8 cellular contexts compared by ENCODE assay signal in genomic region chr9:61862431-61862971, GRCh38.
A peak's percentile ranks its signal among the peaks of the same experiment; 100 is the strongest.
DNase-seq lines count a peak whose midpoint lies in the region; ATAC-seq and TF ChIP-seq lines count a peak whose summit lies in the region.
"Not testable (repeated sequence)": the region's sequence is repeated elsewhere in the genome, so short reads cannot be mapped to it uniquely, and the experiment has no call there.

No MANE protein-coding gene starts in this region.

- peak; percentile 87 for DNase-seq in activated CD4-positive, alpha-beta T cell treated with anti-CD3 and anti-CD28 coated beads, Interleukin-2, amount 10 ng/mL, durations not matched to agents 24 days and 14 days
- DNase-seq in activated T-cell treated with anti-CD3 and anti-CD28 coated beads, Interleukin-2, amount 50 U/mL, for 48 hours: peak; percentile 62 to 73
- peak in 1 of 2 donors; percentile 60 for DNase-seq in central memory CD8-positive, alpha-beta T cell (ENCODE audit: low spot score in 2 of 2)
- DNase-seq in right lobe of liver (peak; percentile 78 to 87 (median 85)), sciatic nerve (ENCODE audit: low spot score) (peak; percentile 89), tibial nerve (ENCODE audit: low spot score in 2 of 2) (peak; percentile 50 to 56)
- DNase-seq in stimulated activated CD8-positive, alpha-beta memory T cell treated with anti-CD3 and anti-CD28 coated beads, Interleukin-12 subunit alpha, Interleukin-12 subunit beta, amount 100 ng/mL, for 1 hour (ENCODE audit: low read depth): peak; percentile 56

- TF ChIP-seq CTCF in right lobe of liver (IDR thresholded peaks at IDR 0.05); tibial nerve (IDR thresholded peaks at IDR 0.05): not testable (repeated sequence)

- not testable (repeated sequence) for TF ChIP-seq EP300 in tibial nerve (IDR thresholded peaks at IDR 0.05)

- not testable (repeated sequence) for H3K4me1 ChIP-seq in right lobe of liver, tibial nerve

- intact Hi-C loops in activated CD4-positive, alpha-beta T cell treated with anti-CD3 and anti-CD28 coated beads, Interleukin-2, amount 10 ng/mL, durations not matched to agents 24 days and 14 days (cut with micrococcal nuclease); right lobe of liver (cut with DNase I); sciatic nerve (cut with DNase I): not testable (repeated sequence)

- H3K9me3 ChIP-seq in right lobe of liver, tibial nerve: not testable (repeated sequence)

- not testable (repeated sequence) for H3K27ac ChIP-seq in right lobe of liver, tibial nerve

- not testable (repeated sequence) for H3K27me3 ChIP-seq in right lobe of liver, tibial nerve

- H3K27me3 Mint-ChIP-seq in activated CD4-positive, alpha-beta T cell treated with anti-CD3 and anti-CD28 coated beads, Interleukin-2, amount 10 ng/mL, durations not matched to agents 24 days and 14 days; central memory CD8-positive, alpha-beta T cell: not testable (repeated sequence)

- H3K9me3 Mint-ChIP-seq in activated CD4-positive, alpha-beta T cell treated with anti-CD3 and anti-CD28 coated beads, Interleukin-2, amount 10 ng/mL, durations not matched to agents 24 days and 14 days; central memory CD8-positive, alpha-beta T cell: not testable (repeated sequence)

- TF ChIP-seq POLR2A in right lobe of liver (IDR thresholded peaks at IDR 0.05); tibial nerve (IDR thresholded peaks at IDR 0.05): not testable (repeated sequence)

- H3K4me3 Mint-ChIP-seq in activated CD4-positive, alpha-beta T cell treated with anti-CD3 and anti-CD28 coated beads, Interleukin-2, amount 10 ng/mL, durations not matched to agents 24 days and 14 days; central memory CD8-positive, alpha-beta T cell: not testable (repeated sequence)

- 29% methylated on average over 11 of the region's 29 CpGs for WGBS in right lobe of liver (ENCODE audit: insufficient coverage, low coverage, low lambda C conversion rate, missing lambda C conversion rate)
- 0 to 37% methylated on average over 6 to 9 of the region's 29 CpGs for WGBS in tibial nerve, 2 donors

- H3K4me1 Mint-ChIP-seq in activated CD4-positive, alpha-beta T cell treated with anti-CD3 and anti-CD28 coated beads, Interleukin-2, amount 10 ng/mL, durations not matched to agents 24 days and 14 days; central memory CD8-positive, alpha-beta T cell: not testable (repeated sequence)

- not testable (repeated sequence) for H3K27ac Mint-ChIP-seq in activated CD4-positive, alpha-beta T cell treated with anti-CD3 and anti-CD28 coated beads, Interleukin-2, amount 10 ng/mL, durations not matched to agents 24 days and 14 days; central memory CD8-positive, alpha-beta T cell (ENCODE audit: low read depth)

- H3K36me3 ChIP-seq in right lobe of liver, tibial nerve: not testable (repeated sequence)

- not testable (repeated sequence) for H3K36me3 Mint-ChIP-seq in activated CD4-positive, alpha-beta T cell treated with anti-CD3 and anti-CD28 coated beads, Interleukin-2, amount 10 ng/mL, durations not matched to agents 24 days and 14 days (ENCODE audit: low read depth); central memory CD8-positive, alpha-beta T cell (ENCODE audit: insufficient read depth)

- not testable (repeated sequence) for H3K4me3 ChIP-seq in right lobe of liver, tibial nerve

- ATAC-seq in HG02642 (IDR thresholded peaks at IDR 0.05; ENCODE audit: poor library complexity, unreplicated experiment) (peak; percentile 64), right lobe of liver (peak; percentile 60 to 69 (median 65)), sciatic nerve (peak; percentile 74)
- peak; percentile 40 for ATAC-seq in central memory CD8-positive, alpha-beta T cell (replicated peaks; ENCODE audit: extremely low read depth, poor library complexity, severe bottlenecking)
